ENCODE assay signal across 24 cellular contexts in the genomic region with DNA sequence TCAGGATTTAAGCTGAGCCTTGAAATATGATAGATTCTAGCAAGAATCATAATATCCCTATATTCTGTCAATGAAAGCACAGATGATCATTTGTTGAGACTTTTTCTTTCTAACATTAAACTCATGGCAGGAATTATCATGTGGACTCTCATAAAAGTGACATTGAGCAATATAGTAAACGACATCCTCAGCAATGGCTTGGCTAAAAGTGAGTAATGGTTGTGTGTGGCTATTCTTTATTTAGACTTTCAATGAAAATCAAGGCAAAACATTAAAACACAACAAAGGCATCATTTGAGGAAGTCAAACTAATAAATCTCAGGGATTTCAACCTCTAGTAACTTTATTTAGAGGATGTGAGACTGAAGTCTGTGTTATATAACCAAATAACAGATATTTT.
DNase-seq lines count a peak whose midpoint lies in the region; ATAC-seq and TF ChIP-seq lines count a peak whose summit lies in the region.
"Had no signal": no experiment of that assay in that cellular context is flagged by ENCODE, and none has a peak within 500 bp of the region (broad histone marks: within the 10 kb centered on the region; RNA-seq: fewer than 3 reads in every experiment).

No MANE protein-coding gene starts in this region.

- no peak overlapping the region for H3K9ac ChIP-seq in HUES48 (ENCODE audit: low read depth, low read length)
- H3K9ac ChIP-seq: BLaER1 had no signal

- CTCF ChIA-PET in WTC11 (lab: Charles Lee) = interaction anchor here (1.1 kb wide), 1 partner anchor 89 kb away, joined by 3 read pairs; no protein-coding TSS in a partner anchor

- H3K4me3 ChIP-seq in HUES48 (ENCODE audit: low read depth, low read length) (no peak overlapping the region), breast epithelium (no peak overlapping the region)
- H3K4me3 ChIP-seq: BLaER1, GM12878, K562, MG63, SJSA1 had no signal

- H3K27ac Mint-ChIP-seq in WTC11 (peak overlapping the region; percentile 70; the same call in 1 of the 2 replicates), nephron (peak overlapping the region in 2 of 3 experiments; percentile 18 to 26)
- H3K27ac Mint-ChIP-seq: CD4-positive, CD25-positive, alpha-beta regulatory T cell had no signal

- no peak overlapping the region for H3K4me3 Mint-ChIP-seq in WTC11
- no peak overlapping the region for H3K4me3 Mint-ChIP-seq in nephron
- H3K4me3 Mint-ChIP-seq: CD4-positive, CD25-positive, alpha-beta regulatory T cell had no signal

- POLR2A ChIA-PET in WTC11 (lab: Charles Lee) = no interaction called here

- H3K4me1 Mint-ChIP-seq in WTC11 (peaks cover 64% of the 10 kb centered on the region), nephron (peaks cover 11% of the 10 kb centered on the region)
- H3K4me1 Mint-ChIP-seq: CD4-positive, CD25-positive, alpha-beta regulatory T cell had no signal

- TF ChIP-seq CTCF in WTC11 (IDR thresholded peaks at IDR 0.05) (no peak), nephron (IDR thresholded peaks at IDR 0.05; ENCODE audit: unreplicated experiment in 3 of 3) (no peak), breast epithelium (IDR thresholded peaks at IDR 0.05) (no peak)

- H3K27ac ChIP-seq in HUES48 (ENCODE audit: low read depth, low read length) (peak overlapping the region; percentile 90), substantia nigra (ENCODE audit: low read depth, low read length, poor library complexity, severe bottlenecking) (no peak overlapping the region), breast epithelium (no peak overlapping the region)
- H3K27ac ChIP-seq: BLaER1, HL-60, SJSA1 had no signal

- H3K27me3 ChIP-seq in HUES48 (ENCODE audit: control insufficient read depth, insufficient read depth, low read length) (no peaks in the 10 kb centered on the region), breast epithelium (no peaks in the 10 kb centered on the region)
- H3K27me3 ChIP-seq: BLaER1, MG63, SJSA1 had no signal

- H3K4me1 ChIP-seq in HUES48 (ENCODE audit: control insufficient read depth, insufficient read depth, low read length) (peaks cover 50% of the 10 kb centered on the region), breast epithelium (no peaks in the 10 kb centered on the region)
- H3K4me1 ChIP-seq: BLaER1, SJSA1 had no signal

- H3K36me3 ChIP-seq in HUES48 (ENCODE audit: control insufficient read depth, insufficient read depth, low read length) = no peaks in the 10 kb centered on the region
- no peaks in the 10 kb centered on the region for H3K36me3 ChIP-seq in breast epithelium
- H3K36me3 ChIP-seq: BLaER1, MG63, SJSA1 had no signal

- no peaks in the 10 kb centered on the region for H3K9me3 Mint-ChIP-seq in WTC11
- H3K9me3 Mint-ChIP-seq in nephron = peaks cover 2% of the 10 kb centered on the region

- peak; percentile 25 for DNase-seq in EH (ENCODE audit: low read depth)
- no peak for DNase-seq in WTC11 (ENCODE audit: low spot score)
- no peak for DNase-seq in substantia nigra (lab: John Stamatoyannopoulos, UW)
- no peak for DNase-seq in SW480 (ENCODE audit: low spot score)
- DNase-seq in breast epithelium (ENCODE audit: low spot score in 2 of 2) = no peak
- DNase-seq: CD4-positive, CD25-positive, alpha-beta regulatory T cell; DMS153; DND-41; Kasumi-1; MG63; NCI-H2029; NCI-H446 treated with DMSO at 0.1 percent for 48 hours; NCI-H526; NCI-H82; NK-92 treated with Interleukin-12 subunit alpha and Interleukin-12 subunit beta, amount 100 ng/mL, for 24 hours; Right ventricle myocardium superior; RPMI8226 had no signal

- no peak for ATAC-seq in WTC11
- ATAC-seq: GM12878, K562 had no signal

- H3K27me3 Mint-ChIP-seq in WTC11 (ENCODE audit: low read depth) (no peaks in the 10 kb centered on the region), nephron (ENCODE audit: low read depth) (no peaks in the 10 kb centered on the region)
- H3K27me3 Mint-ChIP-seq: CD4-positive, CD25-positive, alpha-beta regulatory T cell had no signal

- H3K36me3 Mint-ChIP-seq in WTC11 = peaks cover 5% of the 10 kb centered on the region; the same call in 1 of the 2 replicates
- no peaks in the 10 kb centered on the region for H3K36me3 Mint-ChIP-seq in nephron (ENCODE audit: low read depth)
- H3K36me3 Mint-ChIP-seq: CD4-positive, CD25-positive, alpha-beta regulatory T cell had no signal

- H3K9me3 ChIP-seq in HUES48 (ENCODE audit: control insufficient read depth, insufficient read depth, low read length) = no peaks in the 10 kb centered on the region
- no peaks in the 10 kb centered on the region for H3K9me3 ChIP-seq in breast epithelium
- H3K9me3 ChIP-seq: BLaER1, MG63, SJSA1 had no signal

- intact Hi-C loops in breast epithelium (cut with DNase I; ENCODE audit: low total_unique reads) = no loop called here

- TF ChIP-seq POLR2A in breast epithelium (IDR thresholded peaks at IDR 0.05) = no peak

TF ChIP-seq in WTC11, 78 proteins besides CTCF, POLR2A, EP300 and RAD21:
- TF ChIP-seq PREB (CRISPR knock-in tag; IDR thresholded peaks at IDR 0.05; ENCODE audit: borderline replicate concordance) = no peak
- TF ChIP-seq, protein P1, sequence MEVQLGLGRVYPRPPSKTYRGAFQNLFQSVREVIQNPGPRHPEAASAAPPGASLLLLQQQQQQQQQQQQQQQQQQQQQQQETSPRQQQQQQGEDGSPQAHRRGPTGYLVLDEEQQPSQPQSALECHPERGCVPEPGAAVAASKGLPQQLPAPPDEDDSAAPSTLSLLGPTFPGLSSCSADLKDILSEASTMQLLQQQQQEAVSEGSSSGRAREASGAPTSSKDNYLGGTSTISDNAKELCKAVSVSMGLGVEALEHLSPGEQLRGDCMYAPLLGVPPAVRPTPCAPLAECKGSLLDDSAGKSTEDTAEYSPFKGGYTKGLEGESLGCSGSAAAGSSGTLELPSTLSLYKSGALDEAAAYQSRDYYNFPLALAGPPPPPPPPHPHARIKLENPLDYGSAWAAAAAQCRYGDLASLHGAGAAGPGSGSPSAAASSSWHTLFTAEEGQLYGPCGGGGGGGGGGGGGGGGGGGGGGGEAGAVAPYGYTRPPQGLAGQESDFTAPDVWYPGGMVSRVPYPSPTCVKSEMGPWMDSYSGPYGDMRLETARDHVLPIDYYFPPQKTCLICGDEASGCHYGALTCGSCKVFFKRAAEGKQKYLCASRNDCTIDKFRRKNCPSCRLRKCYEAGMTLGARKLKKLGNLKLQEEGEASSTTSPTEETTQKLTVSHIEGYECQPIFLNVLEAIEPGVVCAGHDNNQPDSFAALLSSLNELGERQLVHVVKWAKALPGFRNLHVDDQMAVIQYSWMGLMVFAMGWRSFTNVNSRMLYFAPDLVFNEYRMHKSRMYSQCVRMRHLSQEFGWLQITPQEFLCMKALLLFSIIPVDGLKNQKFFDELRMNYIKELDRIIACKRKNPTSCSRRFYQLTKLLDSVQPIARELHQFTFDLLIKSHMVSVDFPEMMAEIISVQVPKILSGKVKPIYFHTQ (CRISPR knock-in tag; IDR thresholded peaks at IDR 0.05) = no peak
- TF ChIP-seq TEAD1 (CRISPR knock-in tag; IDR thresholded peaks at IDR 0.05) = no peak
- no peak for TF ChIP-seq GRHL2 (CRISPR knock-in tag; IDR thresholded peaks at IDR 0.05; ENCODE audit: insufficient replicate concordance, severe bottlenecking)
- no peak for TF ChIP-seq E2F4 (CRISPR knock-in tag; IDR thresholded peaks at IDR 0.05; ENCODE audit: borderline replicate concordance, low read depth)
- TF ChIP-seq CBFB (CRISPR knock-in tag; IDR thresholded peaks at IDR 0.05; ENCODE audit: low read depth) = no peak
- TF ChIP-seq ZNF396 (CRISPR knock-in tag; IDR thresholded peaks at IDR 0.05; ENCODE audit: borderline replicate concordance) = no peak
- TF ChIP-seq, protein P2, sequence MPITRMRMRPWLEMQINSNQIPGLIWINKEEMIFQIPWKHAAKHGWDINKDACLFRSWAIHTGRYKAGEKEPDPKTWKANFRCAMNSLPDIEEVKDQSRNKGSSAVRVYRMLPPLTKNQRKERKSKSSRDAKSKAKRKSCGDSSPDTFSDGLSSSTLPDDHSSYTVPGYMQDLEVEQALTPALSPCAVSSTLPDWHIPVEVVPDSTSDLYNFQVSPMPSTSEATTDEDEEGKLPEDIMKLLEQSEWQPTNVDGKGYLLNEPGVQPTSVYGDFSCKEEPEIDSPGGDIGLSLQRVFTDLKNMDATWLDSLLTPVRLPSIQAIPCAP (CRISPR knock-in tag; IDR thresholded peaks at IDR 0.05) = no peak
- no peak for TF ChIP-seq TP53 (CRISPR knock-in tag; IDR thresholded peaks at IDR 0.05)
- no peak for TF ChIP-seq ZNF232 (CRISPR knock-in tag; IDR thresholded peaks at IDR 0.05)
- TF ChIP-seq ZNF671 (CRISPR knock-in tag; IDR thresholded peaks at IDR 0.05) = no peak
- no peak for TF ChIP-seq MYBL2 (CRISPR knock-in tag; IDR thresholded peaks at IDR 0.05)
- no peak for TF ChIP-seq SMAD3 (CRISPR knock-in tag; IDR thresholded peaks at IDR 0.05; ENCODE audit: borderline replicate concordance)
- TF ChIP-seq ZNF263 (CRISPR knock-in tag; IDR thresholded peaks at IDR 0.05; ENCODE audit: low read depth) = no peak
- no peak for TF ChIP-seq IRF2 (CRISPR knock-in tag; IDR thresholded peaks at IDR 0.05; ENCODE audit: borderline replicate concordance, low read depth)
- TF ChIP-seq ZNF317 (CRISPR knock-in tag; IDR thresholded peaks at IDR 0.05; ENCODE audit: borderline replicate concordance, low read depth) = no peak
